ENCODE assay signal across 11 cellular contexts in the genomic region with DNA sequence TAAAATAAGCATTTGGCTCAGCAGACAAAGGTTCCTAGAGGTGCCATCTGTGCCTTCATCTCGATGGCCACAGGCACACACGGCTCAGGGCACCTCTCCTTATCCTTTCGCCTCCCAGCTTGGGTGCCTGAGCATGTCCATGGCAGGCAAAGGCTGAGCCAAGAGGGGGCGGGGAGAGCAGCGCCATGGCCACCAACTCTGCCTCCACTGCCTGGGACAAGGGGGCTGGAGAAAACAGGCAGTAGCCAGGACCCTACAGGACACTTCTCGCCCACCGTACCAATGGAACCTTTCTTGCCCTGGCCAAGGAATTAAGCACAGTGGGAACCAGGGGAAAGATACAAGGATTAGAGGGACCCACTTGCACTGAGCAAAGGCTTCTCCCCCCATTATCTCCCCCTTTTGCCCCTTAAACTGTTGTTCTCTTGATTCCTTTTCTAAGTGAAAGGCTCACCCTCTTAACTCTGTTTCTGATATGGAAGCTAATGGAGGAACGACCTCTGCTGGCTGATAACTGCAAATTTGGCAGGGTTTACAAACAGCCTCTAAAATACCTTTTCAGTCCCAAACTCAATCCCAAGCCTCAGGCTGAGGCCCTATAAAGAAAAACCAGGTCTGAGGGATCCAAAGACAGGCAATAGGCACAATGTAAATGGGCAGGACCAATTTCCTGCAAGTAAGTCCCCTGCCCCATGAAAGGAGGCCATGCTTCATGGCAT.
DNase-seq lines count a peak whose midpoint lies in the region; ATAC-seq and TF ChIP-seq lines count a peak whose summit lies in the region.
"Had no signal": no experiment of that assay in that cellular context is flagged by ENCODE, and none has a peak within 500 bp of the region (broad histone marks: within the 10 kb centered on the region; RNA-seq: fewer than 3 reads in every experiment).

No MANE protein-coding gene starts in this region.

- no peak overlapping the region for H3K9ac ChIP-seq in Loucy (ENCODE audit: low read depth, low read length, poor library complexity, severe bottlenecking)

- H3K36me3 Mint-ChIP-seq in stimulated activated memory B cell treated with anti-CD40 and anti-IgM and Interleukin-4, amounts not matched to agents 10 μg/mL and 1 μg/mL and 100 μg/mL, for 72 hours, result no peaks in the 10 kb centered on the region

- H4K20me1 ChIP-seq in Loucy (ENCODE audit: insufficient read depth, low read length, poor library complexity, severe bottlenecking), result no peaks in the 10 kb centered on the region

- H3K36me3 ChIP-seq in left ventricle myocardium inferior (no peaks in the 10 kb centered on the region), Loucy (ENCODE audit: insufficient read depth, low read length) (no peaks in the 10 kb centered on the region), suprapubic skin (no peaks in the 10 kb centered on the region), psoas muscle (ENCODE audit: insufficient read depth in 1 of 2, low read depth in 1 of 2) (no peaks in the 10 kb centered on the region)
- H3K36me3 ChIP-seq: upper lobe of left lung had no signal

- no peak for TF ChIP-seq EP300 in suprapubic skin (IDR thresholded peaks at IDR 0.05)

- H3K4me3 Mint-ChIP-seq in stimulated activated memory B cell treated with anti-CD40 and anti-IgM and Interleukin-4, amounts not matched to agents 10 μg/mL and 1 μg/mL and 100 μg/mL, for 72 hours, result no peak overlapping the region

- H3K79me2 ChIP-seq in Loucy (ENCODE audit: insufficient read depth, low read length), result no peaks in the 10 kb centered on the region

- DNase-seq in left ventricle myocardium inferior, result no peak
- no peak for DNase-seq in left cardiac atrium
- DNase-seq in cardiac fibroblast (ENCODE audit: low read depth in 2 of 2), result peak in 1 of 2 donors; percentile 23
- no peak for DNase-seq in suprapubic skin (ENCODE audit: low spot score in 2 of 2)
- no peak for DNase-seq in psoas muscle
- DNase-seq in hypothalamus (lab: John Stamatoyannopoulos, UW), result no peak
- DNase-seq: T-helper 1 cell had no signal

- H3K9me2 ChIP-seq in Loucy (replicated peaks; ENCODE audit: low read depth, low read length), result no peaks in the 10 kb centered on the region

- intact Hi-C loops in left ventricle myocardium inferior (cut with micrococcal nuclease) (no loop called here), left cardiac atrium (cut with DNase I) (no loop called here), psoas muscle (cut with DNase I) (no loop called here)

- no peak for TF ChIP-seq POLR2A in suprapubic skin (IDR thresholded peaks at IDR 0.05)

- no peak overlapping the region for H3K27ac ChIP-seq in left ventricle myocardium inferior (replicated peaks)
- no peak overlapping the region for H3K27ac ChIP-seq in suprapubic skin
- H3K27ac ChIP-seq in psoas muscle, result no peak overlapping the region
- H3K27ac ChIP-seq: upper lobe of left lung had no signal

- H3K4me1 Mint-ChIP-seq in stimulated activated memory B cell treated with anti-CD40 and anti-IgM and Interleukin-4, amounts not matched to agents 10 μg/mL and 1 μg/mL and 100 μg/mL, for 72 hours, result peaks cover 8% of the 10 kb centered on the region

- no peak overlapping the region for H3K4me2 ChIP-seq in Loucy (ENCODE audit: low read depth, low read length, poor library complexity, severe bottlenecking)

- H3K9me3 ChIP-seq in left ventricle myocardium inferior (replicated peaks), result peaks cover 6% of the 10 kb centered on the region
- no peaks in the 10 kb centered on the region for H3K9me3 ChIP-seq in Loucy (ENCODE audit: insufficient read depth, low read depth, low read length)
- no peaks in the 10 kb centered on the region for H3K9me3 ChIP-seq in suprapubic skin
- H3K9me3 ChIP-seq in psoas muscle, result no peaks in the 10 kb centered on the region
- H3K9me3 ChIP-seq: upper lobe of left lung had no signal

- peak; percentile 23 for TF ChIP-seq CTCF in left ventricle myocardium inferior (IDR thresholded peaks at IDR 0.05; ENCODE audit: borderline replicate concordance)
- peak; percentile 23 for TF ChIP-seq CTCF in Loucy (conservative IDR thresholded peaks at IDR 0.05; ENCODE audit: low read length)
- peak; percentile 23 for TF ChIP-seq CTCF in cardiac fibroblast (IDR thresholded peaks at IDR 0.05; ENCODE audit: low read depth, low read length)
- TF ChIP-seq CTCF in suprapubic skin (IDR thresholded peaks at IDR 0.05), result no peak
- TF ChIP-seq CTCF in psoas muscle (IDR thresholded peaks at IDR 0.05), result no peak

- peaks cover 12% of the 10 kb centered on the region for H3K9me3 Mint-ChIP-seq in stimulated activated memory B cell treated with anti-CD40 and anti-IgM and Interleukin-4, amounts not matched to agents 10 μg/mL and 1 μg/mL and 100 μg/mL, for 72 hours

- H3K27me3 ChIP-seq in left ventricle myocardium inferior (ENCODE audit: low read depth) (no peaks in the 10 kb centered on the region), Loucy (ENCODE audit: insufficient read depth, low read length, poor library complexity, severe bottlenecking) (no peaks in the 10 kb centered on the region), suprapubic skin (no peaks in the 10 kb centered on the region), psoas muscle (ENCODE audit: insufficient read depth in 3 of 3, low read length in 2 of 3) (no peaks in the 10 kb centered on the region)
- H3K27me3 ChIP-seq: upper lobe of left lung had no signal

- H3K27me3 Mint-ChIP-seq in stimulated activated memory B cell treated with anti-CD40 and anti-IgM and Interleukin-4, amounts not matched to agents 10 μg/mL and 1 μg/mL and 100 μg/mL, for 72 hours, result no peaks in the 10 kb centered on the region

- no peak overlapping the region for H2AFZ ChIP-seq in Loucy (ENCODE audit: low read length)

- H3K4me1 ChIP-seq in left ventricle myocardium inferior, result no peaks in the 10 kb centered on the region
- no peaks in the 10 kb centered on the region for H3K4me1 ChIP-seq in Loucy (ENCODE audit: insufficient read depth, low read length, poor library complexity, severe bottlenecking)
- no peaks in the 10 kb centered on the region for H3K4me1 ChIP-seq in suprapubic skin
- H3K4me1 ChIP-seq in psoas muscle, result no peaks in the 10 kb centered on the region
- H3K4me1 ChIP-seq: upper lobe of left lung had no signal

- H3K4me3 ChIP-seq in left ventricle myocardium inferior (no peak overlapping the region), Loucy (ENCODE audit: low read length, poor library complexity, severe bottlenecking) (no peak overlapping the region), cardiac fibroblast (replicated peaks in 1 of 2; ENCODE audit: low read depth in 2 of 2, low read length in 2 of 2) (no peak overlapping the region), suprapubic skin (no peak overlapping the region), psoas muscle (no peak overlapping the region)
- H3K4me3 ChIP-seq: K562, upper lobe of left lung had no signal

- ATAC-seq in left cardiac atrium, result no peak
- no peak for ATAC-seq in stimulated activated memory B cell treated with anti-CD40 and anti-IgM and Interleukin-4, amounts not matched to agents 10 μg/mL and 1 μg/mL and 100 μg/mL, for 72 hours
- no peak for ATAC-seq in psoas muscle
- ATAC-seq: K562 had no signal

- H3K27ac Mint-ChIP-seq in stimulated activated memory B cell treated with anti-CD40 and anti-IgM and Interleukin-4, amounts not matched to agents 10 μg/mL and 1 μg/mL and 100 μg/mL, for 72 hours, result peak overlapping the region; percentile 48

- 83% methylated on average over 8 of the region's 8 CpGs for WGBS in suprapubic skin
- 80 to 87% (median 80%) methylated on average over 8 of the region's 8 CpGs for WGBS in psoas muscle, 3 donors

- H3F3A ChIP-seq in Loucy (ENCODE audit: low read depth), result no peaks in the 10 kb centered on the region

Comparison
In these comparisons a context has a peak if more than half of its experiments do, and no peak if none do; other contexts are left out.
1. CTCF ChIP-seq: peak in left ventricle myocardium inferior (single experiment), Loucy (single experiment) and cardiac fibroblast (single experiment); none in suprapubic skin (0 of 2) and psoas muscle (single experiment).